Comparison of ENCODE assay signal across 1 cellular context in genomic region chr12:125185311-125185739, GRCh38.
TF ChIP-seq lines count a peak whose summit lies in the region.

No MANE protein-coding gene starts in this region.

TF ChIP-seq in H1, 55 proteins besides CTCF, POLR2A, EP300 and RAD21:
- TF ChIP-seq NANOG (IDR thresholded peaks at IDR 0.05; ENCODE audit: insufficient read depth, low read depth, low read length, poor library complexity, severe bottlenecking) (peak; percentile 24), TEAD4 (IDR thresholded peaks at IDR 0.05; ENCODE audit: low read depth, low read length) (peak; percentile 40; the same call in 1 of the 2 replicates), TAF7 (optimal IDR thresholded peaks at IDR 0.05; ENCODE audit: borderline replicate concordance, low read depth, low read length) (no peak), ASH2L (IDR thresholded peaks at IDR 0.05; ENCODE audit: low read length) (peak; percentile 38), JUND (IDR thresholded peaks at IDR 0.05; ENCODE audit: low read length) (peak; percentile 91), KDM1A (IDR thresholded peaks at IDR 0.05; ENCODE audit: borderline replicate concordance, low read length) (0 out of 2 replicates have a peak, but pooled peaks have one; percentile 5), HDAC2 (IDR thresholded peaks at IDR 0.05; ENCODE audit: borderline replicate concordance in 1 of 2, low read depth in 2 of 2, low read length in 2 of 2) (peak; percentile 85 to 87; a peak in 3 of 4 replicates), CTBP2 (IDR thresholded peaks at IDR 0.05; ENCODE audit: borderline replicate concordance, insufficient read depth, insufficient read length, low read length) (no peak), CBX8 (IDR thresholded peaks at IDR 0.05; ENCODE audit: borderline replicate concordance, low read depth, low read length) (no peak), MAX (IDR thresholded peaks at IDR 0.05) (peak; percentile 67)
TF ChIP-seq in H1: peak in this region for 7.
